ENCODE assay signal across 18 cellular contexts in genomic region chr6:17360564-17360963, GRCh38. TPM values are rescaled to one million over a fixed set of nuclear protein-coding genes. Genes with fewer than 3 reads are reported as not detected.
"Had no signal": no experiment of that assay in that cellular context is flagged by ENCODE, and none has a peak within 500 bp of the region (broad histone marks: within the 10 kb centered on the region; RNA-seq: fewer than 3 reads in every experiment).

No MANE protein-coding gene starts in this region.

- H3K27ac Mint-ChIP-seq: natural killer cell had no signal

- H3K4me1 Mint-ChIP-seq: natural killer cell, neural crest cell had no signal

- ATAC-seq: left cardiac atrium, natural killer cell had no signal

- H3K36me3 ChIP-seq: esophagus squamous epithelium, left ventricle myocardium inferior, ovary, right atrium auricular region, thyroid gland, upper lobe of left lung, uterus had no signal

- H3K4me2 ChIP-seq: smooth muscle cell had no signal

- H3K36me3 Mint-ChIP-seq: natural killer cell had no signal

- H3K4me1 ChIP-seq: esophagus squamous epithelium, left ventricle myocardium inferior, right atrium auricular region, thyroid gland, upper lobe of left lung, uterus had no signal

- H3K9me3 Mint-ChIP-seq: natural killer cell had no signal

- H3K27me3 ChIP-seq: esophagus squamous epithelium, ovary, right atrium auricular region, thyroid gland, upper lobe of left lung, uterus had no signal

- H3K27ac ChIP-seq: esophagus squamous epithelium, left ventricle myocardium inferior, ovary, right atrium auricular region, thyroid gland, upper lobe of left lung, uterus had no signal

- H3K4me3 Mint-ChIP-seq: natural killer cell, neural crest cell had no signal

- DNase-seq: effector memory CD4-positive, alpha-beta T cell; esophagus squamous epithelium; foreskin fibroblast; kidney; left cardiac atrium; left ventricle myocardium inferior; mesendoderm; natural killer cell; ovary; stimulated activated CD4-positive, alpha-beta T cell treated with anti-CD3 and anti-CD28 coated beads, Interleukin-2, amount 100 ng/mL, for 48 hours; stimulated activated naive CD4-positive, alpha-beta T cell treated with Interleukin-2 at 50 U/mL for 16 hours; thyroid gland; upper lobe of left lung; uterus had no signal

- H3K9me3 ChIP-seq: esophagus squamous epithelium, left ventricle myocardium inferior, ovary, right atrium auricular region, thyroid gland, upper lobe of left lung, uterus had no signal

- H3K4me3 ChIP-seq: esophagus squamous epithelium, left ventricle myocardium inferior, lung, ovary, right atrium auricular region, smooth muscle cell, thyroid gland, upper lobe of left lung, uterus had no signal

RNA-seq across cellular contexts. Expression of gene CAP2, which starts 32.8 kb away (rescaled TPM):
- total RNA-seq: natural killer cell had no signal
